In the genomic region with DNA sequence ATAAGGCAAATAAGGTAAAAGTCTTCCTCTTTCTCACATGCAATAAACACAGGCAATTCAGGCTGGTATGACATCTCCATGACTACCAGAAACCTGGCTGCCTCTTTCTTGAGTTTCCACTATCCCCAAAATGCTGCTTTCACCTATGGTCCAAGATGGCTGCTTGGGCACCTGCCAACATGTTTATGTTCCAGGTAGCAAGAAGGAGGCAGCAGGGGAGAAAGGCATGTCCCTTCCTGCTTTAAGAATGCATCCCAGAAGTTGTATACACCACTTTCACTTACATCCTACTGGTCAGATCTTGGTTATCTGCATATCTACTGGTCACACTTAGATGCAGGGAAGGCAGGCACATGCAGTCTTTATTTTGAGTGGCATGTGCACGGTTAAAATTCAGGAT, we compare ENCODE assay signal across 25 cellular contexts.
"Had no signal": no experiment of that assay in that cellular context is flagged by ENCODE, and none has a peak within 500 bp of the region (broad histone marks: within the 10 kb centered on the region; RNA-seq: fewer than 3 reads in every experiment).

No MANE protein-coding gene starts in this region.

- H3K27ac Mint-ChIP-seq: activated naive CD8-positive, alpha-beta T cell; activated T-cell treated with anti-CD3 and anti-CD28 coated beads, Interleukin-2, amount 50 U/mL, for 72 hours; nephron; progenitor cell of endocrine pancreas had no signal

- H3K27me3 ChIP-seq: brain microvascular endothelial cell, esophagus squamous epithelium had no signal

- H3K9me3 Mint-ChIP-seq: activated T-cell treated with anti-CD3 and anti-CD28 coated beads, Interleukin-2, amount 50 U/mL, for 72 hours; central memory CD8-positive, alpha-beta T cell; nephron had no signal

- H3K4me3 Mint-ChIP-seq: activated naive CD8-positive, alpha-beta T cell; activated T-cell treated with anti-CD3 and anti-CD28 coated beads, Interleukin-2, amount 50 U/mL, for 72 hours; central memory CD8-positive, alpha-beta T cell; nephron had no signal

- H3K36me3 ChIP-seq: brain microvascular endothelial cell, esophagus squamous epithelium had no signal

- H3K9me3 ChIP-seq: esophagus squamous epithelium had no signal

- H3K4me1 Mint-ChIP-seq: central memory CD8-positive, alpha-beta T cell; nephron had no signal

- H3K4me1 ChIP-seq: esophagus squamous epithelium had no signal

- ATAC-seq: activated T-cell treated with anti-CD3 and anti-CD28 coated beads, Interleukin-2, amount 50 U/mL, for 72 hours; left cardiac atrium; left ventricle myocardium superior had no signal

- H3K27me3 Mint-ChIP-seq: progenitor cell of endocrine pancreas had no signal

- H3K36me3 Mint-ChIP-seq: activated naive CD8-positive, alpha-beta T cell had no signal

- H3K4me3 ChIP-seq: esophagus squamous epithelium had no signal

- DNase-seq: activated CD4-positive, alpha-beta T cell treated with anti-CD3 and anti-CD28 coated beads for 4 hours; activated CD4-positive, alpha-beta T cell treated with anti-CD3 and anti-CD28 coated beads, Interleukin-2, amount 50 U/mL, for 4 hours; activated naive CD4-positive, alpha-beta T cell; activated T-cell treated with anti-CD3 and anti-CD28 coated beads for 4 hours; activated T-cell treated with anti-CD3 and anti-CD28 coated beads, Interleukin-2, amount 50 U/mL, for 72 hours; amniotic stem cell; brain microvascular endothelial cell; dermis blood vessel endothelial cell; effector CD4-positive, alpha-beta T cell; esophagus squamous epithelium; islet precursor cell; left cardiac atrium; left ventricle myocardium superior; retina; stimulated activated CD4-positive, alpha-beta T cell treated with anti-CD3 and anti-CD28 coated beads, Interleukin-15, amount 100 ng/mL, for 24 hours; stimulated activated CD4-positive, alpha-beta T cell treated with anti-CD3 and anti-CD28 coated beads, Interleukin-2, amount 100 ng/mL, for 24 hours; stimulated activated naive CD4-positive, alpha-beta T cell treated with Interleukin-2 at 50 U/mL for 16 hours; T-helper 9 cell; trophoblast cell had no signal

- H3K27ac ChIP-seq: brain microvascular endothelial cell, epithelial cell of prostate, esophagus squamous epithelium, VCaP had no signal
